In genomic region chr10:119713744-119714483, GRCh38 we compare ENCODE assay signal across 2 cellular contexts.
TF ChIP-seq lines count a peak whose summit lies in the region.

No MANE protein-coding gene starts in this region.

TF ChIP-seq in SK-N-SH, 30 proteins besides CTCF, POLR2A, EP300 and RAD21 (continued from another document):
- no peak for TF ChIP-seq ZBTB33 (IDR thresholded peaks at IDR 0.05; ENCODE audit: borderline replicate concordance, low read depth)
- no peak for TF ChIP-seq SIN3A (IDR thresholded peaks at IDR 0.05; ENCODE audit: borderline replicate concordance, low read depth, low read length)
- TF ChIP-seq MAX (IDR thresholded peaks at IDR 0.05; ENCODE audit: low read depth), result no peak
- TF ChIP-seq SMC3 (IDR thresholded peaks at IDR 0.05; ENCODE audit: low read depth, low read length), result no peak

TF ChIP-seq in SK-N-SH treated with all-trans-retinoic acid at 6 μM for 48 hours, 23 proteins besides CTCF, POLR2A, EP300 and RAD21 (continued from another document):
- TF ChIP-seq, protein P1, sequence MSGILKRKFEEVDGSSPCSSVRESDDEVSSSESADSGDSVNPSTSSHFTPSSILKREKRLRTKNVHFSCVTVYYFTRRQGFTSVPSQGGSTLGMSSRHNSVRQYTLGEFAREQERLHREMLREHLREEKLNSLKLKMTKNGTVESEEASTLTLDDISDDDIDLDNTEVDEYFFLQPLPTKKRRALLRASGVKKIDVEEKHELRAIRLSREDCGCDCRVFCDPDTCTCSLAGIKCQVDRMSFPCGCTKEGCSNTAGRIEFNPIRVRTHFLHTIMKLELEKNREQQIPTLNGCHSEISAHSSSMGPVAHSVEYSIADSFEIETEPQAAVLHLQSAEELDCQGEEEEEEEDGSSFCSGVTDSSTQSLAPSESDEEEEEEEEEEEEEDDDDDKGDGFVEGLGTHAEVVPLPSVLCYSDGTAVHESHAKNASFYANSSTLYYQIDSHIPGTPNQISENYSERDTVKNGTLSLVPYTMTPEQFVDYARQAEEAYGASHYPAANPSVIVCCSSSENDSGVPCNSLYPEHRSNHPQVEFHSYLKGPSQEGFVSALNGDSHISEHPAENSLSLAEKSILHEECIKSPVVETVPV (CRISPR knock-in tag; IDR thresholded peaks at IDR 0.05), result no peak
- TF ChIP-seq, protein P2, sequence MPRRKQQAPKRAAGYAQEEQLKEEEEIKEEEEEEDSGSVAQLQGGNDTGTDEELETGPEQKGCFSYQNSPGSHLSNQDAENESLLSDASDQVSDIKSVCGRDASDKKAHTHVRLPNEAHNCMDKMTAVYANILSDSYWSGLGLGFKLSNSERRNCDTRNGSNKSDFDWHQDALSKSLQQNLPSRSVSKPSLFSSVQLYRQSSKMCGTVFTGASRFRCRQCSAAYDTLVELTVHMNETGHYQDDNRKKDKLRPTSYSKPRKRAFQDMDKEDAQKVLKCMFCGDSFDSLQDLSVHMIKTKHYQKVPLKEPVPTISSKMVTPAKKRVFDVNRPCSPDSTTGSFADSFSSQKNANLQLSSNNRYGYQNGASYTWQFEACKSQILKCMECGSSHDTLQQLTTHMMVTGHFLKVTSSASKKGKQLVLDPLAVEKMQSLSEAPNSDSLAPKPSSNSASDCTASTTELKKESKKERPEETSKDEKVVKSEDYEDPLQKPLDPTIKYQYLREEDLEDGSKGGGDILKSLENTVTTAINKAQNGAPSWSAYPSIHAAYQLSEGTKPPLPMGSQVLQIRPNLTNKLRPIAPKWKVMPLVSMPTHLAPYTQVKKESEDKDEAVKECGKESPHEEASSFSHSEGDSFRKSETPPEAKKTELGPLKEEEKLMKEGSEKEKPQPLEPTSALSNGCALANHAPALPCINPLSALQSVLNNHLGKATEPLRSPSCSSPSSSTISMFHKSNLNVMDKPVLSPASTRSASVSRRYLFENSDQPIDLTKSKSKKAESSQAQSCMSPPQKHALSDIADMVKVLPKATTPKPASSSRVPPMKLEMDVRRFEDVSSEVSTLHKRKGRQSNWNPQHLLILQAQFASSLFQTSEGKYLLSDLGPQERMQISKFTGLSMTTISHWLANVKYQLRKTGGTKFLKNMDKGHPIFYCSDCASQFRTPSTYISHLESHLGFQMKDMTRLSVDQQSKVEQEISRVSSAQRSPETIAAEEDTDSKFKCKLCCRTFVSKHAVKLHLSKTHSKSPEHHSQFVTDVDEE (CRISPR knock-in tag; IDR thresholded peaks at IDR 0.05), result no peak
- TF ChIP-seq PPARA (CRISPR knock-in tag; IDR thresholded peaks at IDR 0.05; ENCODE audit: borderline replicate concordance), result no peak
- no peak for TF ChIP-seq ZNF565 (CRISPR knock-in tag; conservative IDR thresholded peaks at IDR 0.05; ENCODE audit: low read depth)
- no peak for TF ChIP-seq ZNF8 (CRISPR knock-in tag; IDR thresholded peaks at IDR 0.05)
- no peak for TF ChIP-seq ZFP30 (CRISPR knock-in tag; IDR thresholded peaks at IDR 0.05)
- no peak for TF ChIP-seq ARNTL (CRISPR knock-in tag; IDR thresholded peaks at IDR 0.05; ENCODE audit: borderline replicate concordance, low read depth)
- no peak for TF ChIP-seq CSDC2 (CRISPR knock-in tag; IDR thresholded peaks at IDR 0.05)
- TF ChIP-seq OSR1 (CRISPR knock-in tag; IDR thresholded peaks at IDR 0.05), result no peak
- TF ChIP-seq BACH2 (CRISPR knock-in tag; IDR thresholded peaks at IDR 0.05; ENCODE audit: borderline replicate concordance), result no peak
- no peak for TF ChIP-seq TCF4 (CRISPR knock-in tag; IDR thresholded peaks at IDR 0.05; ENCODE audit: borderline replicate concordance)
- no peak for TF ChIP-seq SNAI2 (CRISPR knock-in tag; IDR thresholded peaks at IDR 0.05)
- TF ChIP-seq PATZ1 (CRISPR knock-in tag; IDR thresholded peaks at IDR 0.05; ENCODE audit: borderline replicate concordance), result no peak
